8 cellular contexts compared by ENCODE assay signal in the genomic region with DNA sequence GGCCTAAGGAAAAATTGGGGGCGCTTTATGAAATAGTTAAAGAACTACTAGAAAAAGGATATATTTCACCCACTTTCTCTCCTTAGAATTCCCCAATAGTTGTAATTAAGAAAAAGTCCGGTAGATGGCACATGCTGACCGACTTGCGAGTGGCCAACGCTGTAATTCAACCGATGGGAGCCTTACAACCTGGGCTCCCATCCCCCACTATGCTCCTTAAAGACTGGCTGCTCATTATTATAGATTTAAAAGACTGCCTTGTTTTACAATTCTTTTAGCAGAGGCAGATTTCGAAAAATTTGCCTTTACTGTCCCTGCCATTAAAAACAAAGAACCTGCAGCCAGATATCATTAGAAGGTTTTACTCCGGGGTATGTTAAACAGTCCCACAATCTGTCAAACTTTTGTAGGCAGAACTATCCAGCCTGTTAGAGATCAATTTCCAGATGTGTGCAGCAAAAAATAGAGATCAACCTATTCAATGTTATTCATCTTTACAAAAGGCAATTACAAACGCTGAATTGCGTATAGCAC. TPM values are rescaled to one million over a fixed set of nuclear protein-coding genes. Genes with fewer than 3 reads are reported as not detected.
DNase-seq lines count a peak whose midpoint lies in the region; ATAC-seq, FAIRE-seq and TF ChIP-seq lines count a peak whose summit lies in the region.

No MANE protein-coding gene starts in this region.

- in situ Hi-C loops in GM13976 (cut with MboI; ENCODE audit: low sequenced_read_pairs, unreplicated experiment): loop anchor here (25.0 kb wide), 1 partner anchor 323 kb away; no protein-coding TSS in a partner anchor

- peak; percentile 87 for DNase-seq in A673 (ENCODE audit: low spot score)
- DNase-seq in GM13976 (ENCODE audit: low spot score): peak; percentile 70
- DNase-seq in NCI-H1694 (lab: John Stamatoyannopoulos, UW): peak; percentile 41
- peak; percentile 12 to 74 (median 34) for DNase-seq in T-helper 1 cell
- peak; percentile 91 for DNase-seq in cerebellar cortex (ENCODE audit: low spot score)
- DNase-seq in stimulated activated CD4-positive, alpha-beta T cell treated with anti-CD3 and anti-CD28 coated beads, Interleukin-15, amount 100 ng/mL, for 24 hours: peak; percentile 68

- no peaks in the 10 kb centered on the region for H3K27me3 ChIP-seq in A673 (replicated peaks; ENCODE audit: insufficient read depth, low read depth, low read length, poor library complexity)

- H3K27ac ChIP-seq in A673 (ENCODE audit: low read depth, low read length, poor library complexity, severe bottlenecking): peak overlapping the region; percentile 5

- no peaks in the 10 kb centered on the region for H3K4me1 ChIP-seq in A673 (ENCODE audit: insufficient read depth, low read length, poor library complexity, severe bottlenecking)

- no peaks in the 10 kb centered on the region for H3K9me3 ChIP-seq in A673 (ENCODE audit: low read depth, low read length, poor library complexity, severe bottlenecking)

- peak overlapping the region; percentile 59 for H3K4me3 ChIP-seq in A673 (ENCODE audit: low read depth, low read length, poor library complexity, severe bottlenecking)

- no peaks in the 10 kb centered on the region for H3K36me3 ChIP-seq in A673 (ENCODE audit: insufficient read depth, low read length, poor library complexity, severe bottlenecking)

- TF ChIP-seq CTCF in A673 (conservative IDR thresholded peaks at IDR 0.05; ENCODE audit: low read depth, low read length) (peak; percentile 67), GM13976 (IDR thresholded peaks at IDR 0.05; ENCODE audit: borderline replicate concordance, control extremely low read depth, extremely low read depth, insufficient read depth, missing control alignments) (peak; percentile 65)

- CTCF ChIA-PET in A673 (lab: Charles Lee): no interaction called here

- BruUV-seq in A673 (replicated peaks; lab: Mats Ljungman, UMichigan): no TSS peak

- ATAC-seq in HG02885 (IDR thresholded peaks at IDR 0.05; ENCODE audit: poor library complexity, unreplicated experiment): peak; percentile 82

- POLR2A ChIA-PET in A673 (lab: Charles Lee; ENCODE audit: low non-redundant PET): no interaction called here

- peak; percentile 30 for FAIRE-seq in islet of Langerhans (lab: Jason Lieb, UNC)

- intact Hi-C loops in A673 (cut with micrococcal nuclease; ENCODE audit: unreplicated experiment): loop anchor here (1.0 to 10.0 kb wide), 4 partner anchors 88 to 563 kb away; no protein-coding TSS in a partner anchor

RNA-seq across cellular contexts. Expression of a gene that starts 58.5 kb away (rescaled TPM):
- total RNA-seq in A673 (2021): 0.64 and 0.85 TPM in 2 replicates

Comparison
In these comparisons a context has a peak if more than half of its experiments do, and no peak if none do; other contexts are left out.
1. Peak in every context shown above with its lines: DNase-seq, ATAC-seq, H3K4me3 ChIP-seq and H3K27ac ChIP-seq.
2. DNase-seq: peak in every context shown above with its lines; median percentile 91 in cerebellar cortex; 87 in A673; 70 in GM13976; 68 in stimulated activated CD4-positive, alpha-beta T cell treated with anti-CD3 and anti-CD28 coated beads, Interleukin-15, amount 100 ng/mL, for 24 hours; 41 in NCI-H1694; 34 in T-helper 1 cell.